ENCODE assay signal across 17 cellular contexts in genomic region chr1:186283374-186283773, GRCh38. TPM values are rescaled to one million over a fixed set of nuclear protein-coding genes. Genes with fewer than 3 reads are reported as not detected.
A peak's percentile ranks its signal among the peaks of the same experiment; 100 is the strongest.
DNase-seq lines count a peak whose midpoint lies in the region; ATAC-seq and TF ChIP-seq lines count a peak whose summit lies in the region.
"Had no signal": no experiment of that assay in that cellular context is flagged by ENCODE, and none has a peak within 500 bp of the region (broad histone marks: within the 10 kb centered on the region; RNA-seq: fewer than 3 reads in every experiment).

No MANE protein-coding gene starts in this region.

- H3K4me1 Mint-ChIP-seq in activated CD4-positive, alpha-beta memory T cell treated with anti-CD3 and anti-CD28 coated beads for 36 hours (ENCODE audit: low read depth): peaks cover 34% of the 10 kb centered on the region
- H3K4me1 Mint-ChIP-seq in activated CD4-positive, alpha-beta memory T cell treated with anti-CD3 and anti-CD28 coated beads, Interleukin-2, amount 10 ng/mL, durations not matched to agents 7 days and 5 days: peaks cover 9% of the 10 kb centered on the region
- H3K4me1 Mint-ChIP-seq in activated T-helper 17 cell treated with anti-CD3 and anti-CD28 coated beads, Interleukin-2, amount 50 U/mL, for 72 hours: peaks cover 6% of the 10 kb centered on the region
- H3K4me1 Mint-ChIP-seq in activated naive CD8-positive, alpha-beta T cell treated with anti-CD3 and anti-CD28 coated beads for 36 hours: peaks cover 16% of the 10 kb centered on the region
- H3K4me1 Mint-ChIP-seq: IgD-negative memory B cell had no signal

- peak overlapping the region; percentile 54 for H3K27ac Mint-ChIP-seq in activated CD4-positive, alpha-beta memory T cell treated with anti-CD3 and anti-CD28 coated beads for 36 hours
- no peak overlapping the region for H3K27ac Mint-ChIP-seq in activated CD4-positive, alpha-beta memory T cell treated with anti-CD3 and anti-CD28 coated beads, Interleukin-2, amount 10 ng/mL, durations not matched to agents 7 days and 5 days
- peak overlapping the region; percentile 0 for H3K27ac Mint-ChIP-seq in activated T-helper 17 cell treated with anti-CD3 and anti-CD28 coated beads, Interleukin-2, amount 50 U/mL, for 72 hours
- no peak overlapping the region for H3K27ac Mint-ChIP-seq in activated naive CD8-positive, alpha-beta T cell treated with anti-CD3 and anti-CD28 coated beads for 36 hours
- H3K27ac Mint-ChIP-seq: IgD-negative memory B cell had no signal

- ATAC-seq in GM19463 (IDR thresholded peaks at IDR 0.05; ENCODE audit: unreplicated experiment) (peak; percentile 86), HG02938 (IDR thresholded peaks at IDR 0.05; ENCODE audit: unreplicated experiment) (peak; percentile 84), mucosa of descending colon (no peak)
- ATAC-seq in activated T-helper 17 cell treated with anti-CD3 and anti-CD28 coated beads, Interleukin-2, amount 50 U/mL, for 72 hours (replicated peaks): peak; percentile 76

- H3K9me3 ChIP-seq in tibial nerve (no peaks in the 10 kb centered on the region), mucosa of descending colon (no peaks in the 10 kb centered on the region)
- H3K9me3 ChIP-seq: thoracic aorta had no signal

- H3K27me3 Mint-ChIP-seq in activated CD4-positive, alpha-beta memory T cell treated with anti-CD3 and anti-CD28 coated beads for 36 hours: no peaks in the 10 kb centered on the region
- H3K27me3 Mint-ChIP-seq in activated CD4-positive, alpha-beta memory T cell treated with anti-CD3 and anti-CD28 coated beads, Interleukin-2, amount 10 ng/mL, durations not matched to agents 7 days and 5 days: peaks cover 10% of the 10 kb centered on the region
- H3K27me3 Mint-ChIP-seq in activated T-helper 17 cell treated with anti-CD3 and anti-CD28 coated beads, Interleukin-2, amount 50 U/mL, for 72 hours: peaks cover 3% of the 10 kb centered on the region
- no peaks in the 10 kb centered on the region for H3K27me3 Mint-ChIP-seq in activated naive CD8-positive, alpha-beta T cell treated with anti-CD3 and anti-CD28 coated beads for 36 hours

- no peaks in the 10 kb centered on the region for H3K27me3 ChIP-seq in tibial nerve

- H3K4me3 Mint-ChIP-seq in activated CD4-positive, alpha-beta memory T cell treated with anti-CD3 and anti-CD28 coated beads for 36 hours: no peak overlapping the region
- H3K4me3 Mint-ChIP-seq in activated CD4-positive, alpha-beta memory T cell treated with anti-CD3 and anti-CD28 coated beads, Interleukin-2, amount 10 ng/mL, durations not matched to agents 7 days and 5 days: no peak overlapping the region
- peak overlapping the region; percentile 28 for H3K4me3 Mint-ChIP-seq in activated T-helper 17 cell treated with anti-CD3 and anti-CD28 coated beads, Interleukin-2, amount 50 U/mL, for 72 hours
- no peak overlapping the region for H3K4me3 Mint-ChIP-seq in activated naive CD8-positive, alpha-beta T cell treated with anti-CD3 and anti-CD28 coated beads for 36 hours
- H3K4me3 Mint-ChIP-seq: IgD-negative memory B cell had no signal

- DNase-seq in activated CD4-positive, alpha-beta memory T cell treated with anti-CD3 and anti-CD28 coated beads for 36 hours: no peak
- no peak for DNase-seq in activated CD4-positive, alpha-beta memory T cell treated with anti-CD3 and anti-CD28 coated beads, Interleukin-2, amount 10 ng/mL, durations not matched to agents 7 days and 5 days
- DNase-seq in tibial nerve (ENCODE audit: low spot score in 2 of 2): no peak
- DNase-seq in mucosa of descending colon: no peak
- DNase-seq in activated naive CD8-positive, alpha-beta T cell treated with anti-CD3 and anti-CD28 coated beads for 36 hours: no peak
- DNase-seq: ACHN, dorsolateral prefrontal cortex, hypothalamus, NCI-H1092 treated with DMSO at 0.1 percent for 48 hours, NCI-H446 had no signal

- H3K4me3 ChIP-seq in tibial nerve: no peak overlapping the region
- H3K4me3 ChIP-seq in mucosa of descending colon: no peak overlapping the region
- H3K4me3 ChIP-seq: dorsolateral prefrontal cortex, thoracic aorta had no signal

- H3K27ac ChIP-seq in tibial nerve: no peak overlapping the region
- H3K27ac ChIP-seq: dorsolateral prefrontal cortex, thoracic aorta had no signal

- peaks cover 1% of the 10 kb centered on the region for H3K36me3 Mint-ChIP-seq in activated CD4-positive, alpha-beta memory T cell treated with anti-CD3 and anti-CD28 coated beads for 36 hours
- no peaks in the 10 kb centered on the region for H3K36me3 Mint-ChIP-seq in activated CD4-positive, alpha-beta memory T cell treated with anti-CD3 and anti-CD28 coated beads, Interleukin-2, amount 10 ng/mL, durations not matched to agents 7 days and 5 days (ENCODE audit: low read depth)
- no peaks in the 10 kb centered on the region for H3K36me3 Mint-ChIP-seq in activated T-helper 17 cell treated with anti-CD3 and anti-CD28 coated beads, Interleukin-2, amount 50 U/mL, for 72 hours (ENCODE audit: low read depth)
- H3K36me3 Mint-ChIP-seq in activated naive CD8-positive, alpha-beta T cell treated with anti-CD3 and anti-CD28 coated beads for 36 hours: no peaks in the 10 kb centered on the region
- H3K36me3 Mint-ChIP-seq: IgD-negative memory B cell had no signal

- H3K4me1 ChIP-seq in tibial nerve: peaks cover 0 to 6% (median 0%) of the 10 kb centered on the region in 4 donors
- H3K4me1 ChIP-seq in mucosa of descending colon (ENCODE audit: low read depth): no peaks in the 10 kb centered on the region

- TF ChIP-seq EP300 in tibial nerve (IDR thresholded peaks at IDR 0.05): no peak

- POLR2A ChIA-PET in activated CD4-positive, alpha-beta memory T cell treated with anti-CD3 and anti-CD28 coated beads for 36 hours (lab: Charles Lee): interaction anchor here (1.1 kb wide), 1 partner anchor 16 kb away, joined by 3 read pairs; no protein-coding TSS in a partner anchor
- POLR2A ChIA-PET in activated CD4-positive, alpha-beta memory T cell treated with anti-CD3 and anti-CD28 coated beads, Interleukin-2, amount 10 ng/mL, durations not matched to agents 7 days and 5 days (lab: Charles Lee): no interaction called here

- TF ChIP-seq CTCF in tibial nerve (IDR thresholded peaks at IDR 0.05) (no peak), mucosa of descending colon (IDR thresholded peaks at IDR 0.05) (no peak)

- H3K9me3 Mint-ChIP-seq in activated CD4-positive, alpha-beta memory T cell treated with anti-CD3 and anti-CD28 coated beads for 36 hours: no peaks in the 10 kb centered on the region
- H3K9me3 Mint-ChIP-seq in activated CD4-positive, alpha-beta memory T cell treated with anti-CD3 and anti-CD28 coated beads, Interleukin-2, amount 10 ng/mL, durations not matched to agents 7 days and 5 days: no peaks in the 10 kb centered on the region
- no peaks in the 10 kb centered on the region for H3K9me3 Mint-ChIP-seq in activated T-helper 17 cell treated with anti-CD3 and anti-CD28 coated beads, Interleukin-2, amount 50 U/mL, for 72 hours
- H3K9me3 Mint-ChIP-seq in activated naive CD8-positive, alpha-beta T cell treated with anti-CD3 and anti-CD28 coated beads for 36 hours: peaks cover under 1% of the 10 kb centered on the region
- H3K9me3 Mint-ChIP-seq: IgD-negative memory B cell had no signal

- intact Hi-C loops in activated CD4-positive, alpha-beta memory T cell treated with anti-CD3 and anti-CD28 coated beads for 36 hours (cut with micrococcal nuclease): loop anchor here (1.0 kb wide), 1 partner anchor 9 kb away; no protein-coding TSS in a partner anchor
- intact Hi-C loops in mucosa of descending colon (cut with DNase I, micrococcal nuclease): no loop called here

- CTCF ChIA-PET in activated CD4-positive, alpha-beta memory T cell treated with anti-CD3 and anti-CD28 coated beads for 36 hours (lab: Charles Lee): interaction anchor here (1.1 kb wide), 1 partner anchor 21 kb away, joined by 3 read pairs; no protein-coding TSS in a partner anchor
- CTCF ChIA-PET in activated CD4-positive, alpha-beta memory T cell treated with anti-CD3 and anti-CD28 coated beads, Interleukin-2, amount 10 ng/mL, durations not matched to agents 7 days and 5 days (lab: Charles Lee): interaction anchor here (1.5 kb wide), 1 partner anchor 41 kb away, joined by 3 read pairs; no protein-coding TSS in a partner anchor

- TF ChIP-seq POLR2A in tibial nerve (IDR thresholded peaks at IDR 0.05): no peak

- H3K36me3 ChIP-seq in tibial nerve: no peaks in the 10 kb centered on the region
- no peaks in the 10 kb centered on the region for H3K36me3 ChIP-seq in mucosa of descending colon (ENCODE audit: low read depth)
- H3K36me3 ChIP-seq: thoracic aorta had no signal

- WGBS in tibial nerve, 2 donors: 67 to 73% methylated on average over 3 of the region's 3 CpGs

RNA-seq across cellular contexts. Expression of gene PRG4, which starts 12.7 kb away (rescaled TPM):
- total RNA-seq in activated CD4-positive, alpha-beta memory T cell treated with anti-CD3 and anti-CD28 coated beads for 36 hours: 1 to 10 TPM; 4.0 to 4.8 TPM
- total RNA-seq in activated CD4-positive, alpha-beta memory T cell treated with anti-CD3 and anti-CD28 coated beads, Interleukin-2, amount 10 ng/mL, durations not matched to agents 7 days and 5 days: under 1 TPM; 0.23 to 0.25 TPM
- 1 to 10 TPM; 1.7 to 4.8 TPM for total RNA-seq in activated T-helper 17 cell treated with anti-CD3 and anti-CD28 coated beads, Interleukin-2, amount 50 U/mL, for 72 hours
- total RNA-seq in tibial nerve: 10 to 100 TPM in 3 of 4 donors, 1 to 10 TPM in 1; 5.2 to 92.6 (median 42.8) TPM
- total RNA-seq in mucosa of descending colon: under 1 TPM in 2 of 3 donors, not detected in 1; 0.10 to 0.32 TPM
- total RNA-seq in activated naive CD8-positive, alpha-beta T cell treated with anti-CD3 and anti-CD28 coated beads for 36 hours: not detected
- total RNA-seq: astrocyte, H4 had no signal

Comparison
In these comparisons a context has a peak if more than half of its experiments do, and no peak if none do; other contexts are left out.
1. H3K27ac Mint-ChIP-seq: peak in activated CD4-positive, alpha-beta memory T cell treated with anti-CD3 and anti-CD28 coated beads for 36 hours (single experiment) and activated T-helper 17 cell treated with anti-CD3 and anti-CD28 coated beads, Interleukin-2, amount 50 U/mL, for 72 hours (single experiment); none in activated CD4-positive, alpha-beta memory T cell treated with anti-CD3 and anti-CD28 coated beads, Interleukin-2, amount 10 ng/mL, durations not matched to agents 7 days and 5 days (single experiment) and activated naive CD8-positive, alpha-beta T cell treated with anti-CD3 and anti-CD28 coated beads for 36 hours (single experiment).